Comparison of ENCODE assay signal across 29 cellular contexts in the genomic region with DNA sequence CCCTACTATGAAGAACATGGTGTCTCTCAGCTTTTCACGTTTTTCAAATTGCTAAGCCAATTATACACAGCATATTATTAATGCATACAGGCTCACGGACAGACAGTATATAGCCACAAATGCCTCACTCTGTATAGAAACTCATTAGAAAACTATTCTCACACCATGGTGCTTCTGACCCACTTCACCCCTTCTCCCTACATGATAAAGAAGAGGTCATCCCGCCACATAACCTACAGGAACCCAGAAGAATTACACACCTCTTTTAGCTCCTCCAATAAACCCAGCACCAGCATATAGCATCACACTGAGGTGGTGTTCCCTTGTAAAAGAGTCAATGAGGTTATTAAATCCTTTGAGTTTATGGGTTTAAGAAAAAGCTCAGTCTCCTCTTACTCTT. TPM values are rescaled to one million over a fixed set of nuclear protein-coding genes. Genes with fewer than 3 reads are reported as not detected.
DNase-seq lines count a peak whose midpoint lies in the region; ATAC-seq, FAIRE-seq and TF ChIP-seq lines count a peak whose summit lies in the region.
"Had no signal": no experiment of that assay in that cellular context is flagged by ENCODE, and none has a peak within 500 bp of the region (broad histone marks: within the 10 kb centered on the region; RNA-seq: fewer than 3 reads in every experiment).

No MANE protein-coding gene starts in this region.

- H3K27me3 ChIP-seq in HepG2 (ENCODE audit: control insufficient read depth in 1 of 2, insufficient read depth in 2 of 2, low read length in 2 of 2) = no peaks in the 10 kb centered on the region; a peak in 1 of 5 replicates
- H3K27me3 ChIP-seq in right lobe of liver = no peaks in the 10 kb centered on the region
- H3K27me3 ChIP-seq in adipocyte (replicated peaks; ENCODE audit: control insufficient read depth, insufficient read depth, low read length) = no peaks in the 10 kb centered on the region
- no peaks in the 10 kb centered on the region for H3K27me3 ChIP-seq in neural cell (ENCODE audit: insufficient read depth, low read depth, low read length)
- H3K27me3 ChIP-seq in small intestine (ENCODE audit: control insufficient read depth in 2 of 2, insufficient read depth in 2 of 2, low read length in 2 of 2) = no peaks in the 10 kb centered on the region
- H3K27me3 ChIP-seq: brain microvascular endothelial cell, Peyer's patch, upper lobe of left lung had no signal

- CTCF ChIA-PET in HepG2 (lab: Yijun Ruan, JAX; ENCODE audit: low intra/inter-chr PET ratio, low total read pairs) = no interaction called here

- H3K9me2 ChIP-seq in neural cell (ENCODE audit: insufficient read depth, low read length) = no peaks in the 10 kb centered on the region

- H3K4me3 ChIP-seq in HepG2 (replicated peaks in 1 of 3; ENCODE audit: insufficient read depth in 1 of 3, low read depth in 2 of 3, low read length in 3 of 3) (peak overlapping the region in 2 of 3 experiments; percentile 87 to 92; a peak in 3 of 6 replicates), right lobe of liver (no peak overlapping the region), adipocyte (ENCODE audit: low read length) (peak overlapping the region; percentile 87), neural cell (ENCODE audit: low read length) (peak overlapping the region; percentile 88), small intestine (ENCODE audit: low read depth in 1 of 2, low read length in 2 of 2) (no peak overlapping the region)
- H3K4me3 ChIP-seq: GM12878 had no signal

- H3K27ac ChIP-seq in HepG2 (ENCODE audit: extremely low read length, insufficient read depth, low read length) (no peak overlapping the region), right lobe of liver (no peak overlapping the region), neural cell (ENCODE audit: low read length) (peak overlapping the region; percentile 83), small intestine (ENCODE audit: low read depth in 1 of 2, low read length in 1 of 2) (no peak overlapping the region)
- H3K27ac ChIP-seq: brain microvascular endothelial cell, parathyroid adenoma, Peyer's patch, upper lobe of left lung had no signal

- TF ChIP-seq CTCF in HepG2 (CRISPR knock-in tag; IDR thresholded peaks at IDR 0.05) (no peak), right lobe of liver (IDR thresholded peaks at IDR 0.05) (no peak), neural cell (IDR thresholded peaks at IDR 0.05; ENCODE audit: poor library complexity, severe bottlenecking) (peak; percentile 52)

- H2AFZ ChIP-seq in HepG2 (ENCODE audit: low read length) (no peak overlapping the region), neural cell (ENCODE audit: low read depth, low read length) (no peak overlapping the region)
- H2AFZ ChIP-seq: parathyroid adenoma had no signal

- WGBS in HepG2 (ENCODE audit: low lambda C conversion rate) = 92% methylated on average over 3 of the region's 3 CpGs
- WGBS in right lobe of liver (ENCODE audit: insufficient coverage, low coverage, low lambda C conversion rate, missing lambda C conversion rate) = 72% methylated on average over 3 of the region's 3 CpGs
- 86 to 93% (median 86%) methylated on average over 3 of the region's 3 CpGs for WGBS in small intestine, 3 donors

- DNase-seq in HepG2 (ENCODE audit: low spot score) (no peak), right lobe of liver (no peak), adipocyte (ENCODE audit: low read depth) (no peak), superior temporal gyrus (ENCODE audit: extremely low spot score) (no peak), foreskin melanocyte (no peak), GM19240 (ENCODE audit: insufficient read length, low spot score) (no peak), small intestine (no peak)
- DNase-seq: activated CD4-positive, alpha-beta T cell treated with anti-CD3 and anti-CD28 coated beads for 36 hours; activated CD8-positive, alpha-beta T cell treated with anti-CD3 and anti-CD28 coated beads for 36 hours; activated naive CD4-positive, alpha-beta T cell treated with anti-CD3 and anti-CD28 coated beads, Interleukin-2, amount 10 ng/mL, durations not matched to agents 7 days and 5 days; brain microvascular endothelial cell; CD8-positive, alpha-beta T cell; DMS 273 treated with DMSO at 0.1 percent for 48 hours; EL; Karpas-422; left colon; mesenchymal stem cell; NCI-H226; NCI-H526 treated with DMSO at 0.1 percent for 48 hours; Peyer's patch; SIG-M5; stimulated activated CD4-positive, alpha-beta T cell treated with anti-CD3 and anti-CD28 coated beads, Interleukin-2, amount 100 ng/mL, for 48 hours; upper lobe of left lung had no signal

- peaks cover 68% of the 10 kb centered on the region for H4K20me1 ChIP-seq in HepG2 (ENCODE audit: insufficient read depth, low read length)
- no peaks in the 10 kb centered on the region for H4K20me1 ChIP-seq in neural cell (ENCODE audit: insufficient read depth)

- FAIRE-seq in HepG2 (lab: Jason Lieb, UNC) = no peak
- FAIRE-seq in small intestine (lab: Jason Lieb, UNC) = no peak
- FAIRE-seq: A204.1, GM12878, GM19239 had no signal

- in situ Hi-C loops in HepG2 (cut with HindIII; ENCODE audit: extremely low pct_ligation_motif_present, low pct_unique_long_range_greater_than_20kb) = loop anchor here (10.0 kb wide), 1 partner anchor 159 kb away; no protein-coding TSS in a partner anchor

- TF ChIP-seq POLR2A in HepG2 (IDR thresholded peaks at IDR 0.05; ENCODE audit: insufficient read depth in 1 of 2, low read depth in 2 of 2, low read length in 2 of 2) = no peak
- TF ChIP-seq POLR2A in right lobe of liver (IDR thresholded peaks at IDR 0.05) = no peak

- TF ChIP-seq RAD21 in HepG2 (CRISPR knock-in tag; IDR thresholded peaks at IDR 0.05) (no peak), neural cell (conservative IDR thresholded peaks at IDR 0.05) (peak; percentile 37)

- H3K79me2 ChIP-seq in HepG2 (ENCODE audit: insufficient read depth, low read length) (peaks cover 95% of the 10 kb centered on the region), neural cell (replicated peaks; ENCODE audit: insufficient read depth, low read length) (peaks cover 90% of the 10 kb centered on the region)

- peak overlapping the region; percentile 16; the same call in 1 of the 2 replicates for H3K9ac ChIP-seq in HepG2 (ENCODE audit: insufficient read depth, low read depth, low read length)
- no peak overlapping the region for H3K9ac ChIP-seq in adipocyte (ENCODE audit: low read length)
- H3K9ac ChIP-seq in neural cell (ENCODE audit: low read length) = peak overlapping the region; percentile 71
- H3K9ac ChIP-seq: parathyroid adenoma had no signal

- H3K4me1 ChIP-seq in HepG2 (ENCODE audit: insufficient read depth, low read length) (peaks cover 70% of the 10 kb centered on the region), right lobe of liver (peaks cover 0 to 42% (median 15%) of the 10 kb centered on the region in 4 donors), adipocyte (ENCODE audit: control insufficient read depth, insufficient read depth, low read length) (peaks cover 38% of the 10 kb centered on the region), small intestine (ENCODE audit: control insufficient read depth in 2 of 2, insufficient read depth in 1 of 2, low read depth in 1 of 2, low read length in 1 of 2) (peaks cover 4 to 7% of the 10 kb centered on the region in 2 donors)

- peaks cover 13% of the 10 kb centered on the region for H3F3A ChIP-seq in neural cell (ENCODE audit: insufficient read depth, low read length, poor library complexity, severe bottlenecking)

- BruUV-seq in HepG2 (replicated peaks; lab: Mats Ljungman, UMichigan) = no TSS peak

- TF ChIP-seq EP300 in HepG2 (IDR thresholded peaks at IDR 0.05; ENCODE audit: low read depth in 2 of 2, low read length in 2 of 2) (no peak), HepG2 (CRISPR knock-in tag; IDR thresholded peaks at IDR 0.05; ENCODE audit: borderline replicate concordance) (no peak), neural cell (conservative IDR thresholded peaks at IDR 0.05; ENCODE audit: poor library complexity, severe bottlenecking) (no peak)

- no peaks in the 10 kb centered on the region for H3K9me3 ChIP-seq in HepG2 (ENCODE audit: low read length)
- no peaks in the 10 kb centered on the region for H3K9me3 ChIP-seq in right lobe of liver
- H3K9me3 ChIP-seq in adipocyte (ENCODE audit: control insufficient read depth, low read length) = no peaks in the 10 kb centered on the region
- H3K9me3 ChIP-seq in neural cell (ENCODE audit: low read length) = no peaks in the 10 kb centered on the region
- H3K9me3 ChIP-seq in small intestine (ENCODE audit: control insufficient read depth, low read depth) = no peaks in the 10 kb centered on the region
- H3K9me3 ChIP-seq: Peyer's patch, upper lobe of left lung had no signal

- H3K4me2 ChIP-seq in HepG2 (ENCODE audit: low read depth, low read length) = peak overlapping the region; percentile 80
- peak overlapping the region; percentile 87 for H3K4me2 ChIP-seq in neural cell (ENCODE audit: low read length)

- POLR2A ChIA-PET in HepG2 (lab: Yijun Ruan, JAX) = interaction anchor here (0.9 to 1.0 kb wide), 2 partner anchors 55 to 96 kb away, joined by 3 to 4 read pairs; no protein-coding TSS in a partner anchor

- no peak for ATAC-seq in HepG2
- no peak for ATAC-seq in right lobe of liver
- ATAC-seq: activated CD4-positive, alpha-beta T cell treated with anti-CD3 and anti-CD28 coated beads for 36 hours; activated CD8-positive, alpha-beta T cell treated with anti-CD3 and anti-CD28 coated beads for 36 hours; activated T-helper 17 cell treated with anti-CD3 and anti-CD28 coated beads, Interleukin-2, amount 50 U/mL, for 72 hours; CD8-positive, alpha-beta T cell; GM12878; left colon had no signal

- intact Hi-C loops in HepG2 (cut with micrococcal nuclease; ENCODE audit: unreplicated experiment) = no loop called here
- intact Hi-C loops in right lobe of liver (cut with DNase I) = no loop called here

- peaks cover 3 to 44% of the 10 kb centered on the region in 2 experiments; a peak in 3 of 5 replicates for H3K36me3 ChIP-seq in HepG2 (replicated peaks in 1 of 2; ENCODE audit: control insufficient read depth in 1 of 2, insufficient read depth in 2 of 2, low read length in 2 of 2)
- peaks cover 0 to 25% (median 2%) of the 10 kb centered on the region in 4 donors for H3K36me3 ChIP-seq in right lobe of liver
- peaks cover 53% of the 10 kb centered on the region for H3K36me3 ChIP-seq in adipocyte (ENCODE audit: control insufficient read depth, insufficient read depth, low read length, severe bottlenecking)
- no peaks in the 10 kb centered on the region for H3K36me3 ChIP-seq in neural cell (ENCODE audit: insufficient read depth, low read length)
- H3K36me3 ChIP-seq in small intestine (ENCODE audit: control insufficient read depth in 2 of 2, insufficient read depth in 2 of 2, low read length in 2 of 2) = no peaks in the 10 kb centered on the region
- H3K36me3 ChIP-seq: brain microvascular endothelial cell, upper lobe of left lung had no signal

RNA-seq across cellular contexts. Expression of a gene that starts 5.6 kb away (rescaled TPM):
- total RNA-seq in HepG2 (2016; rRNA removed; fragmentation: Illumina TruSeq; extraction: Trizol) (30.7 and 35.9 TPM in 2 replicates), right lobe of liver (10 to 100 TPM; 31.9 to 62.9 (median 58.0) TPM)
- 10.5 and 15.5 TPM in 2 replicates for total RNA-seq in HepG2 (2016; cell fraction: cytosol; rRNA removed; fragmentation: Illumina TruSeq; extraction: Trizol; ENCODE audit: low read depth)
- total RNA-seq in HepG2 (2016; cell fraction: insoluble cytoplasmic fraction; rRNA removed; fragmentation: Illumina TruSeq; extraction: Trizol) = 28.4 and 35.8 TPM in 2 replicates
- total RNA-seq in HepG2 (2016; cell fraction: membrane; rRNA removed; fragmentation: Illumina TruSeq; extraction: Trizol) = 21.3 and 25.1 TPM in 2 replicates
- 32.7 and 35.7 TPM in 2 replicates for total RNA-seq in HepG2 (2016; cell fraction: nucleus; rRNA removed; fragmentation: Illumina TruSeq; extraction: Trizol)
- polyA plus RNA-seq in HepG2 (2011; rRNA removed) (109 and 121 TPM in 2 replicates), neural cell (93.0 and 93.6 TPM in 2 replicates), small intestine (10 to 100 TPM in 2 of 3 donors, 1 to 10 TPM in 1; 5.9 to 21.4 (median 16.1) TPM)
- polyA plus RNA-seq in HepG2 (2011; cell fraction: cytosol; rRNA removed) = 81.0 and 82.2 TPM in 2 replicates
- polyA plus RNA-seq in HepG2 (2011; cell fraction: nucleus; rRNA removed) = 88.7 and 102 TPM in 2 replicates
- polyA plus RNA-seq in HepG2 (2012) = 76.2 and 83.2 TPM in 2 replicates
- 5.7 and 6.0 TPM in 2 replicates for polyA plus RNA-seq in HepG2 (2016; cell fraction: cytosol; fragmentation: Illumina TruSeq; extraction: Trizol; ENCODE audit: low read depth)
- polyA plus RNA-seq in HepG2 (2016; cell fraction: insoluble cytoplasmic fraction; fragmentation: Illumina TruSeq; extraction: Trizol; ENCODE audit: low read depth) = 37.9 and 46.7 TPM in 2 replicates
- 16.5 and 18.0 TPM in 2 replicates for polyA plus RNA-seq in HepG2 (2016; cell fraction: membrane; fragmentation: Illumina TruSeq; extraction: Trizol; ENCODE audit: low read depth)
- polyA plus RNA-seq in HepG2 (2016; cell fraction: nucleus; fragmentation: Illumina TruSeq; extraction: Trizol; ENCODE audit: insufficient read depth, low read depth) = 51.4 and 59.9 TPM in 2 replicates
- 0.94 and 127 TPM in 2 replicates for polyA minus RNA-seq in HepG2 (2011; rRNA and poly(A)+ RNA removed; ENCODE audit: low replicate concordance)
- polyA minus RNA-seq in HepG2 (2011; cell fraction: cytosol; rRNA and poly(A)+ RNA removed) = 63.4 and 65.8 TPM in 2 replicates
- 111 and 120 TPM in 2 replicates for polyA minus RNA-seq in HepG2 (2011; cell fraction: nucleus; rRNA and poly(A)+ RNA removed)
- polyA minus RNA-seq in neural cell = 102 and 105 TPM in 2 replicates

Comparison
In these comparisons a context has a peak if more than half of its experiments do, and no peak if none do; other contexts are left out.
1. H3K4me3 ChIP-seq: peak in HepG2 (2 of 3), adipocyte (single experiment) and neural cell (single experiment); none in right lobe of liver (0 of 3) and small intestine (0 of 2).